Comparison of ENCODE assay signal across 16 cellular contexts in genomic region chr14:61716956-61717355, GRCh38. TPM values are rescaled to one million over a fixed set of nuclear protein-coding genes. Genes with fewer than 3 reads are reported as not detected.
DNase-seq lines count a peak whose midpoint lies in the region; ATAC-seq and TF ChIP-seq lines count a peak whose summit lies in the region.
"Had no signal": no experiment of that assay in that cellular context is flagged by ENCODE, and none has a peak within 500 bp of the region (broad histone marks: within the 10 kb centered on the region; RNA-seq: fewer than 3 reads in every experiment).

No MANE protein-coding gene starts in this region.

- H3K4me3 ChIP-seq in cardiac muscle cell (no peak overlapping the region), PC-9 (no peak overlapping the region), endodermal cell (ENCODE audit: low read length) (peak overlapping the region; percentile 27)
- H3K4me3 ChIP-seq: uterus had no signal

- peaks cover 94% of the 10 kb centered on the region for H3F3A ChIP-seq in PC-9 (ENCODE audit: insufficient read depth, low read depth)

- POLR2A ChIA-PET in PC-9 (lab: Charles Lee; ENCODE audit: unreplicated experiment), result interaction anchor here (0.6 to 0.7 kb wide), 2 partner anchors 18 to 193 kb away, joined by 3 read pairs; no protein-coding TSS in a partner anchor
- POLR2A ChIA-PET in HEK293T (lab: Yijun Ruan, JAX), result interaction anchor here (1.3 to 3.8 kb wide), 2 partner anchors 11 to 21 kb away, joined by 5 to 19 read pairs; partner anchors contain the start of gene HIF1A

- peaks cover 71% of the 10 kb centered on the region for H3K4me1 Mint-ChIP-seq in endodermal cell
- peaks cover 39 to 80% of the 10 kb centered on the region in 2 donors for H3K4me1 Mint-ChIP-seq in stimulated activated naive B cell treated with anti-CD40 and anti-IgM and Interleukin-4, amounts not matched to agents 10 μg/mL and 1 μg/mL and 100 μg/mL, for 72 hours

- no peak overlapping the region for H2AFZ ChIP-seq in PC-9

- no TSS peak for BruUV-seq in PC-9 (replicated peaks; lab: Mats Ljungman, UMichigan)

- no peaks in the 10 kb centered on the region for H3K9me3 Mint-ChIP-seq in endodermal cell
- no peaks in the 10 kb centered on the region for H3K9me3 Mint-ChIP-seq in stimulated activated naive B cell treated with anti-CD40 and anti-IgM and Interleukin-4, amounts not matched to agents 10 μg/mL and 1 μg/mL and 100 μg/mL, for 72 hours
- H3K9me3 Mint-ChIP-seq: HFFc6 had no signal

- H3K79me2 ChIP-seq in PC-9 (ENCODE audit: low read depth), result peaks cover 98% of the 10 kb centered on the region

- H3K27me3 ChIP-seq in cardiac muscle cell, result no peaks in the 10 kb centered on the region
- no peaks in the 10 kb centered on the region for H3K27me3 ChIP-seq in PC-9 (ENCODE audit: insufficient read depth, low read depth)
- H3K27me3 ChIP-seq in endodermal cell (ENCODE audit: control insufficient read depth, insufficient read depth, low read length, poor library complexity, severe bottlenecking), result no peaks in the 10 kb centered on the region
- H3K27me3 ChIP-seq: uterus had no signal

- H4K20me1 ChIP-seq in PC-9 (ENCODE audit: insufficient read depth), result peaks cover 86% of the 10 kb centered on the region

- peaks cover 11% of the 10 kb centered on the region for H3K36me3 Mint-ChIP-seq in endodermal cell (ENCODE audit: low read depth)
- H3K36me3 Mint-ChIP-seq in stimulated activated naive B cell treated with anti-CD40 and anti-IgM and Interleukin-4, amounts not matched to agents 10 μg/mL and 1 μg/mL and 100 μg/mL, for 72 hours, result peaks cover 0 to 14% of the 10 kb centered on the region in 2 donors

- CTCF ChIA-PET in PC-9 (lab: Charles Lee) (no interaction called here), HEK293T (lab: Yijun Ruan, JAX) (no interaction called here)

- TF ChIP-seq CTCF in cardiac muscle cell (IDR thresholded peaks at IDR 0.05; ENCODE audit: low read depth, low read length) (no peak), PC-9 (conservative IDR thresholded peaks at IDR 0.05) (no peak), endodermal cell (conservative IDR thresholded peaks at IDR 0.05) (no peak)

- no peak overlapping the region for H3K4me3 Mint-ChIP-seq in endodermal cell
- H3K4me3 Mint-ChIP-seq in stimulated activated naive B cell treated with anti-CD40 and anti-IgM and Interleukin-4, amounts not matched to agents 10 μg/mL and 1 μg/mL and 100 μg/mL, for 72 hours, result no peak overlapping the region
- H3K4me3 Mint-ChIP-seq: HFFc6 had no signal

- H3K27ac ChIP-seq in cardiac muscle cell (peak overlapping the region; percentile 54), PC-9 (peak overlapping the region; percentile 40), endodermal cell (ENCODE audit: low read depth, low read length) (no peak overlapping the region)
- H3K27ac ChIP-seq: uterus had no signal

- H3K27ac Mint-ChIP-seq in endodermal cell, result no peak overlapping the region
- H3K27ac Mint-ChIP-seq in stimulated activated naive B cell treated with anti-CD40 and anti-IgM and Interleukin-4, amounts not matched to agents 10 μg/mL and 1 μg/mL and 100 μg/mL, for 72 hours, result peak overlapping the region; percentile 51
- H3K27ac Mint-ChIP-seq: HFFc6 had no signal

- DNase-seq in cardiac muscle cell (ENCODE audit: low read depth in 1 of 2, low spot score in 1 of 2), result no peak
- no peak for DNase-seq in left cardiac atrium
- DNase-seq in PC-9, result no peak
- DNase-seq in endodermal cell, result no peak
- no peak for DNase-seq in stimulated activated naive B cell treated with anti-CD40 and anti-IgM and Interleukin-4, amounts not matched to agents 10 μg/mL and 1 μg/mL and 100 μg/mL, for 72 hours
- DNase-seq in AML-193 (lab: John Stamatoyannopoulos, UW), result no peak
- DNase-seq in COLO829 (ENCODE audit: low spot score), result no peak
- no peak for DNase-seq in HEK293T (ENCODE audit: extremely low spot score)
- DNase-seq: activated CD4-positive, alpha-beta T cell treated with anti-CD3 and anti-CD28 coated beads for 4 hours; dermis blood vessel endothelial cell; HFFc6; NCI-H2081 treated with DMSO at 0.1 percent for 48 hours; NCI-H526 treated with DMSO at 0.1 percent for 48 hours; T-helper 2 cell; uterus had no signal

- H3K36me3 ChIP-seq in cardiac muscle cell (peaks cover 8% of the 10 kb centered on the region), PC-9 (ENCODE audit: low read depth) (peaks cover 33% of the 10 kb centered on the region), endodermal cell (ENCODE audit: control insufficient read depth, insufficient read depth, low read length) (peaks cover 13% of the 10 kb centered on the region)
- H3K36me3 ChIP-seq: uterus had no signal

- WGBS in endodermal cell (ENCODE audit: insufficient coverage in 1 of 2, insufficient read length in 1 of 2), 2 experiments, result 100% methylated on average over 1 of the region's 1 CpG; no CpG with 5 or more reads in 1 of the 2 experiments

- ATAC-seq in left cardiac atrium, result no peak
- no peak for ATAC-seq in stimulated activated naive B cell treated with anti-CD40 and anti-IgM and Interleukin-4, amounts not matched to agents 10 μg/mL and 1 μg/mL and 100 μg/mL, for 72 hours (replicated peaks)
- ATAC-seq: esophagus mucosa had no signal

- no peaks in the 10 kb centered on the region for H3K27me3 Mint-ChIP-seq in endodermal cell (ENCODE audit: insufficient read depth)
- no peaks in the 10 kb centered on the region for H3K27me3 Mint-ChIP-seq in stimulated activated naive B cell treated with anti-CD40 and anti-IgM and Interleukin-4, amounts not matched to agents 10 μg/mL and 1 μg/mL and 100 μg/mL, for 72 hours

- intact Hi-C loops in left cardiac atrium (cut with DNase I) (no loop called here), PC-9 (cut with micrococcal nuclease; ENCODE audit: unreplicated experiment) (no loop called here)

- H3K9ac ChIP-seq in endodermal cell (ENCODE audit: extremely low read depth, low read length, poor library complexity, severe bottlenecking), result no peak overlapping the region

- H3K4me1 ChIP-seq in cardiac muscle cell (ENCODE audit: low read depth) (peaks cover 34% of the 10 kb centered on the region), PC-9 (replicated peaks; ENCODE audit: insufficient read depth) (peaks cover 82% of the 10 kb centered on the region), endodermal cell (ENCODE audit: control insufficient read depth, insufficient read depth, low read length) (peaks cover 23% of the 10 kb centered on the region)

- no peaks in the 10 kb centered on the region for H3K9me2 ChIP-seq in PC-9 (ENCODE audit: insufficient read depth)

- no peak overlapping the region for H3K4me2 ChIP-seq in PC-9

- H3K9me3 ChIP-seq in cardiac muscle cell (ENCODE audit: low read depth) (no peaks in the 10 kb centered on the region), PC-9 (ENCODE audit: insufficient read depth, low read depth) (no peaks in the 10 kb centered on the region), endodermal cell (ENCODE audit: control insufficient read depth, low read length) (no peaks in the 10 kb centered on the region)
- H3K9me3 ChIP-seq: uterus had no signal

TF ChIP-seq in HEK293T, 16 proteins besides CTCF, POLR2A, EP300 and RAD21:
- TF ChIP-seq TARDBP (IDR thresholded peaks at IDR 0.05) (no peak), SUZ12 (IDR thresholded peaks at IDR 0.05) (no peak), FOXK2 (IDR thresholded peaks at IDR 0.05) (no peak), ZNF384 (IDR thresholded peaks at IDR 0.05) (no peak), BHLHE40 (IDR thresholded peaks at IDR 0.05; ENCODE audit: borderline replicate concordance) (no peak), ELF4 (IDR thresholded peaks at IDR 0.05) (no peak), FOXA1 (IDR thresholded peaks at IDR 0.05) (no peak), NFRKB (IDR thresholded peaks at IDR 0.05) (no peak), LEF1 (IDR thresholded peaks at IDR 0.05; ENCODE audit: borderline replicate concordance) (no peak), ARNT (IDR thresholded peaks at IDR 0.05) (no peak), PKNOX1 (IDR thresholded peaks at IDR 0.05) (no peak), CTBP1 (IDR thresholded peaks at IDR 0.05; ENCODE audit: borderline replicate concordance) (no peak), HDGF (IDR thresholded peaks at IDR 0.05; ENCODE audit: borderline replicate concordance) (no peak), L3MBTL2 (conservative IDR thresholded peaks at IDR 0.05) (no peak), FOXM1 (IDR thresholded peaks at IDR 0.05; ENCODE audit: borderline replicate concordance) (no peak), SP1 (IDR thresholded peaks at IDR 0.05) (no peak)

RNA-seq across cellular contexts. Expression of gene HIF1A, which starts 21.6 kb away (rescaled TPM):
- 107 and 108 TPM in 2 replicates for total RNA-seq in cardiac muscle cell
- 119 and 166 TPM in 2 replicates for polyA plus RNA-seq in cardiac muscle cell
- total RNA-seq in left cardiac atrium, result 100 to 1,000 TPM in 1 of 2 donors, 10 to 100 TPM in 1; 50.9 to 109 TPM
- 146 and 154 TPM in 2 replicates for total RNA-seq in PC-9 (2021)
- 100 to 1,000 TPM; 201 to 227 TPM for total RNA-seq in endodermal cell
- polyA plus RNA-seq in endodermal cell (2013, experiment 1 of 2), result 166 TPM
- polyA plus RNA-seq in endodermal cell (2013, experiment 2 of 2), result 178 TPM

RNA-seq across cellular contexts. Expression of gene SNAPC1, which starts 45.3 kb away (rescaled TPM):
- 12.9 and 13.0 TPM in 2 replicates for total RNA-seq in cardiac muscle cell
- 17.3 and 23.8 TPM in 2 replicates for polyA plus RNA-seq in cardiac muscle cell
- total RNA-seq in left cardiac atrium, result 1 to 10 TPM; 6.8 to 9.6 TPM
- total RNA-seq in PC-9 (2021), result 17.9 and 18.0 TPM in 2 replicates
- 10 to 100 TPM in 1 of 2 donors, 1 to 10 TPM in 1; 8.6 to 21.6 TPM for total RNA-seq in endodermal cell
- polyA plus RNA-seq in endodermal cell (2013, experiment 1 of 2), result 15.0 TPM
- 17.8 TPM for polyA plus RNA-seq in endodermal cell (2013, experiment 2 of 2)
